In the genomic region with DNA sequence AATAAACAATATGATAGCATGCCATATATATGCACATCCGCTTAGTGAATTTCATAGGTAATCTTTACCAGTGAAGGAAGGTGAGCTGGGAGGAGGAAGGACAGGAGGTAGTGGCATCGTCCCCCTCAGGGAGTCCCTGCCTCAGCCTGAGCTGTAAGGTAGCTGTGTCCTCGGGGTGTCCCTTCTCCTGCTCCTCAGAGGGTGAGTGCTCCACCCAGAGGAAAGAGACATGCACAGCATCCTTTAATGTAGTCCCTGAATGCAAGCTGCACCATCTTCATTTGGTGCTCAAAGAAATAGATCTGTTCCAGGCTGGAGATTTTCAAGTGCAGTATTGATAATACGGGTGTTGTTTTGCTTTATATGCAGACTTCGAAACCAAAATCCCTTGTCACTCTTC, we compare ENCODE assay signal across 15 cellular contexts.
DNase-seq lines count a peak whose midpoint lies in the region; ATAC-seq, FAIRE-seq and TF ChIP-seq lines count a peak whose summit lies in the region.
"Had no signal": no experiment of that assay in that cellular context is flagged by ENCODE, and none has a peak within 500 bp of the region (broad histone marks: within the 10 kb centered on the region; RNA-seq: fewer than 3 reads in every experiment).

No MANE protein-coding gene starts in this region.

- H3K27ac ChIP-seq in K562 (ENCODE audit: extremely low read depth, low read depth, low read length) (no peak overlapping the region), smooth muscle cell (ENCODE audit: low read depth) (no peak overlapping the region), tibial artery (no peak overlapping the region)
- H3K27ac ChIP-seq: WERI-Rb-1 had no signal

- H3K79me2 ChIP-seq in K562 (ENCODE audit: control insufficient read depth, insufficient read depth, low read length) (no peaks in the 10 kb centered on the region), smooth muscle cell (ENCODE audit: low read depth) (no peaks in the 10 kb centered on the region)

- ATAC-seq in K562, result peak; percentile 64
- ATAC-seq: activated CD8-positive, alpha-beta memory T cell treated with anti-CD3 and anti-CD28 coated beads, Interleukin-2, amount 10 ng/mL, durations not matched to agents 7 days and 5 days; natural killer cell had no signal

- no peaks in the 10 kb centered on the region; a peak in 1 of 5 replicates for H3K4me1 ChIP-seq in K562 (replicated peaks in 1 of 2; ENCODE audit: control insufficient read depth in 2 of 2, insufficient read depth in 2 of 2, low read length in 2 of 2)
- no peaks in the 10 kb centered on the region for H3K4me1 ChIP-seq in smooth muscle cell (ENCODE audit: low read depth)
- no peaks in the 10 kb centered on the region for H3K4me1 ChIP-seq in tibial artery

- H4K20me1 ChIP-seq in K562 (replicated peaks; ENCODE audit: control insufficient read depth, insufficient read depth, low read length) (no peaks in the 10 kb centered on the region), smooth muscle cell (ENCODE audit: low read depth) (no peaks in the 10 kb centered on the region)

- H3K9ac ChIP-seq in K562 (ENCODE audit: insufficient read depth in 1 of 2, low read depth in 2 of 2, low read length in 2 of 2) (no peak overlapping the region), smooth muscle cell (ENCODE audit: low read depth) (no peak overlapping the region)

- no peaks in the 10 kb centered on the region for H3K9me3 ChIP-seq in K562 (replicated peaks; ENCODE audit: control insufficient read depth, insufficient read depth, low read depth, low read length)
- no peaks in the 10 kb centered on the region for H3K9me3 ChIP-seq in smooth muscle cell (replicated peaks; ENCODE audit: low read depth)
- H3K9me3 ChIP-seq in tibial artery, result no peaks in the 10 kb centered on the region

- POLR2A ChIA-PET in K562 (lab: Yijun Ruan, JAX), result no interaction called here

- TF ChIP-seq EP300 in K562 (IDR thresholded peaks at IDR 0.05; ENCODE audit: low read length), result no peak

- H3F3A ChIP-seq in smooth muscle cell (ENCODE audit: low read depth), result no peaks in the 10 kb centered on the region

- intact Hi-C loops in K562 (cut with micrococcal nuclease) (no loop called here), tibial artery (cut with DNase I; ENCODE audit: low total_unique reads) (no loop called here)

- no peak for TF ChIP-seq POLR2A in K562 (conservative IDR thresholded peaks at IDR 0.05)

- H3K4me2 ChIP-seq in K562 (ENCODE audit: insufficient read depth, low read length) (no peak overlapping the region), smooth muscle cell (no peak overlapping the region)

- in situ Hi-C loops in K562 (cut with MboI), result no loop called here

- H2AFZ ChIP-seq in K562 (ENCODE audit: low read depth, low read length) (no peak overlapping the region), smooth muscle cell (ENCODE audit: low read depth) (no peak overlapping the region)

- CTCF ChIA-PET in K562 (lab: Yijun Ruan, JAX; ENCODE audit: low intra/inter-chr PET ratio), result no interaction called here

- WGBS in K562 (ENCODE audit: insufficient coverage, low coverage, missing lambda C conversion rate), result 0% methylated on average over 5 of the region's 5 CpGs
- 84% methylated on average over 5 of the region's 5 CpGs for WGBS in smooth muscle cell (ENCODE audit: low lambda C conversion rate)

- H3K36me3 ChIP-seq in H7 (replicated peaks; ENCODE audit: control insufficient read depth, insufficient read depth, low read length), result no peaks in the 10 kb centered on the region
- H3K36me3 ChIP-seq in K562 (ENCODE audit: control insufficient read depth, insufficient read depth, low read length), result no peaks in the 10 kb centered on the region
- no peaks in the 10 kb centered on the region for H3K36me3 ChIP-seq in smooth muscle cell (ENCODE audit: low read depth)
- H3K36me3 ChIP-seq in tibial artery, result no peaks in the 10 kb centered on the region
- H3K36me3 ChIP-seq: WERI-Rb-1 had no signal

- BruUV-seq in K562 (replicated peaks; lab: Mats Ljungman, UMichigan), result no TSS peak

- H3K27me3 ChIP-seq in H7 (ENCODE audit: control insufficient read depth, insufficient read depth, low read length) (no peaks in the 10 kb centered on the region), K562 (ENCODE audit: control insufficient read depth in 2 of 2, insufficient read depth in 2 of 2, low read length in 2 of 2) (no peaks in the 10 kb centered on the region; a peak in 2 of 5 replicates), smooth muscle cell (ENCODE audit: low read depth) (no peaks in the 10 kb centered on the region), tibial artery (no peaks in the 10 kb centered on the region)

- TF ChIP-seq RAD21 in K562 (CRISPR knock-in tag; conservative IDR thresholded peaks at IDR 0.05 in 1 of 2, IDR thresholded peaks at IDR 0.05 in 1 of 2), result no peak

- TF ChIP-seq CTCF in GM12865 (IDR thresholded peaks at IDR 0.05; ENCODE audit: insufficient read depth, low read depth, low read length, missing control alignments), result peak; percentile 48
- TF ChIP-seq CTCF in K562 (IDR thresholded peaks at IDR 0.05 in 2 of 3, conservative IDR thresholded peaks at IDR 0.05 in 1 of 3; ENCODE audit: insufficient read depth in 2 of 3, low read depth in 1 of 3, low read length in 3 of 3), result peak in 2 of 3 experiments; percentile 2 to 5; a peak in 1 of 6 replicates
- TF ChIP-seq CTCF in smooth muscle cell (IDR thresholded peaks at IDR 0.05; ENCODE audit: borderline replicate concordance, insufficient read depth, poor library complexity, severe bottlenecking), result peak; percentile 7
- TF ChIP-seq CTCF in tibial artery (IDR thresholded peaks at IDR 0.05), result no peak

- H3K4me3 ChIP-seq in GM12865 (ENCODE audit: low read depth, low read length) (no peak overlapping the region), H7 (ENCODE audit: insufficient read depth, low read depth, low read length) (no peak overlapping the region), K562 (no peak overlapping the region), smooth muscle cell (no peak overlapping the region), tibial artery (no peak overlapping the region)

- H3K9me1 ChIP-seq in K562 (ENCODE audit: control insufficient read depth, insufficient read depth, low read length), result no peaks in the 10 kb centered on the region

- FAIRE-seq in K562 (lab: Jason Lieb, UNC), result no peak
- FAIRE-seq: GM12892 had no signal

- DNase-seq in GM12865 (ENCODE audit: low read depth), result peak; percentile 29
- DNase-seq in H7, result peak; percentile 14
- DNase-seq in K562 (ENCODE audit: extremely low read depth in 1 of 4, low spot score in 3 of 4), result no peak
- no peak for DNase-seq in smooth muscle cell (lab: John Stamatoyannopoulos, UW; ENCODE audit: unreplicated experiment)
- DNase-seq in NCI-H146 (lab: John Stamatoyannopoulos, UW), result no peak
- no peak for DNase-seq in NCI-H146 treated with DMSO at 0.1 percent for 48 hours (lab: John Stamatoyannopoulos, UW; ENCODE audit: unreplicated experiment)
- DNase-seq in tibial artery, result no peak
- DNase-seq: activated CD8-positive, alpha-beta memory T cell treated with anti-CD3 and anti-CD28 coated beads, Interleukin-2, amount 10 ng/mL, durations not matched to agents 7 days and 5 days; activated gamma-delta T cell; DMS79 treated with DMSO at 0.1 percent for 48 hours; Karpas-422; natural killer cell; NCI-H187 treated with DMSO at 0.1 percent for 48 hours; WERI-Rb-1 had no signal

TF ChIP-seq in K562, 482 proteins besides CTCF, POLR2A, EP300 and RAD21 (continues in another document):
- TF ChIP-seq POU5F1 (IDR thresholded peaks at IDR 0.05; ENCODE audit: borderline replicate concordance, low read depth, low read length, partially characterized antibody) (no peak), ILF3 (IDR thresholded peaks at IDR 0.05; ENCODE audit: borderline replicate concordance) (no peak), PHF8 (IDR thresholded peaks at IDR 0.05; ENCODE audit: borderline replicate concordance, low read length) (no peak), RBM17 (IDR thresholded peaks at IDR 0.05; ENCODE audit: borderline replicate concordance, low read depth, low read length) (no peak), PCBP1 (IDR thresholded peaks at IDR 0.05; ENCODE audit: low read depth, low read length, poor library complexity, severe bottlenecking) (no peak), FOXM1 (IDR thresholded peaks at IDR 0.05; ENCODE audit: low read depth) (no peak), FOXM1 (CRISPR knock-in tag; IDR thresholded peaks at IDR 0.05; ENCODE audit: low read depth) (no peak), ZNF316 (IDR thresholded peaks at IDR 0.05) (no peak), ZNF586 (CRISPR knock-in tag; conservative IDR thresholded peaks at IDR 0.05) (no peak), RBM14 (IDR thresholded peaks at IDR 0.05; ENCODE audit: borderline replicate concordance, insufficient read depth, low read depth, low read length) (no peak)

Comparison
In these comparisons a context has a peak if more than half of its experiments do, and no peak if none do; other contexts are left out.
1. DNase-seq: peak in GM12865 (single experiment) and H7 (single experiment); none in K562 (0 of 4), smooth muscle cell (single experiment), NCI-H146 (single experiment), NCI-H146 treated with DMSO at 0.1 percent for 48 hours (single experiment) and tibial artery (0 of 2).
2. CTCF ChIP-seq: peak in GM12865 (single experiment), K562 (2 of 3) and smooth muscle cell (single experiment); none in tibial artery (0 of 2).